In the genomic region with DNA sequence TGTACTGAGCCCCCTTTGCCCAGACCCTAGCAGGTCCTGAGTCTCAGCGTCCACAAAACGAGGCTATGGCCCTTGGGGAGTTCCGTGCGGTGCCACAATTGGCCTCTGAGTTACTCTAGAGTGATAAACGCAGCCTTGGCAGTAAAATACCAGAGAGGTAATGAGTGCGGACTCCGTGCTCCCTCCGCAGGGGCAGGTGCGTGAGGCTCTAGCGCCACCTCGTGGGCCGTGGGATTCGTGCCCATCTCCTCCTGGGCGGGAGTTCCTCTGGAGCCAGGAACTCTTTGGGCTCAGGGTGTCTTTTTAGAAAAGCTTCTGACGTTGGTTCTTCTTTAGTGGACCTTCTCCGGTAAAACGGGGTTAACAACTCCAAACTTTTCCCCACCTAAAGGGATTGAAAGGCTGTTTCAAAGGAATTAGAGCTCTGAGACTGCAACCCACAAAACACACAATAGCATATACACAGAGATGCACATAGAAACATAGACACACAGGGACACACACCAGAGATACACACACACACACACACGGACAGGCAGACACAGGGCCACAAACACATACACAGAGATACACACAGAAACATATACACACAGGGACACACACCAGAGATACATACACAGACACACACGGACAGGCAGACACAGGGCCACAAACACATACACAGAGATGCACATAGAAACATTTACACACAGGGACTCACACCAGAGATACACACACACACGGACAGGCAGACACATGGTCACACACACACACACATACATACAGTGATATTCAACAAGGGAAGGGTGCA, we compare ENCODE assay signal across 8 cellular contexts.
A peak's percentile ranks its signal among the peaks of the same experiment; 100 is the strongest.
DNase-seq lines count a peak whose midpoint lies in the region; ATAC-seq, FAIRE-seq and TF ChIP-seq lines count a peak whose summit lies in the region.

No MANE protein-coding gene starts in this region.

- no peaks in the 10 kb centered on the region for H3F3A ChIP-seq in GM23338 (replicated peaks; ENCODE audit: low read depth)

- H2AFZ ChIP-seq in GM23338, result peak overlapping the region; percentile 96

- H3K4me1 ChIP-seq in GM23338 (ENCODE audit: insufficient read depth) (peaks cover 10% of the 10 kb centered on the region; the same call in 1 of the 2 replicates), small intestine (ENCODE audit: control insufficient read depth in 2 of 2, insufficient read depth in 1 of 2, low read depth in 1 of 2, low read length in 1 of 2) (no peaks in the 10 kb centered on the region)

- TF ChIP-seq CTCF in CD4-positive, alpha-beta T cell (IDR thresholded peaks at IDR 0.05), result peak; percentile 85
- TF ChIP-seq CTCF in GM23338 (conservative IDR thresholded peaks at IDR 0.05; ENCODE audit: low read depth in 2 of 2) (peak; percentile 85 to 94), astrocyte of the cerebellum (IDR thresholded peaks at IDR 0.05; ENCODE audit: low read depth, low read length, missing control alignments) (peak; percentile 99)

- peaks cover 6% of the 10 kb centered on the region for H3K27me3 Mint-ChIP-seq in CD4-positive, alpha-beta T cell
- H3K27me3 Mint-ChIP-seq in GM23338 (ENCODE audit: insufficient read depth, low read depth, poor library complexity), result peaks cover 20% of the 10 kb centered on the region

- H3K9me2 ChIP-seq in GM23338 (ENCODE audit: insufficient read depth), result no peaks in the 10 kb centered on the region

- CTCF ChIA-PET in CD4-positive, alpha-beta T cell (lab: Charles Lee), result interaction anchor here (0.7 to 1.0 kb wide), 3 partner anchors 72 to 236 kb away, joined by 3 read pairs; no protein-coding TSS in a partner anchor

- peak; percentile 76 for ATAC-seq in CD4-positive, alpha-beta T cell (ENCODE audit: poor library complexity)
- ATAC-seq in GM23338, result peak; percentile 89
- no peak for ATAC-seq in HG02588 (IDR thresholded peaks at IDR 0.05; ENCODE audit: unreplicated experiment)

- in situ Hi-C loops in astrocyte of the cerebellum (cut with HindIII; ENCODE audit: low sequenced_read_pairs), result loop anchor here (25.0 kb wide), 2 partner anchors 194 to 644 kb away; no protein-coding TSS in a partner anchor

- DNase-seq in CD4-positive, alpha-beta T cell, result peak; percentile 63 to 80 (median 66)
- DNase-seq in GM23338 (ENCODE audit: low spot score) (peak; percentile 88), NCI-H146 treated with DMSO at 0.1 percent for 48 hours (lab: John Stamatoyannopoulos, UW; ENCODE audit: unreplicated experiment) (peak; percentile 30), T-helper 9 cell (peak; percentile 53), astrocyte of the cerebellum (ENCODE audit: low read depth) (peak; percentile 49), hippocampal formation (lab: John Stamatoyannopoulos, UW) (peak; percentile 0 to 61), small intestine (peak; percentile 61)

- no peak overlapping the region for H3K4me2 ChIP-seq in GM23338

- no peak overlapping the region for H3K4me3 Mint-ChIP-seq in CD4-positive, alpha-beta T cell
- no peak overlapping the region for H3K4me3 Mint-ChIP-seq in GM23338

- H3K36me3 ChIP-seq in GM23338 (ENCODE audit: insufficient read depth), result no peaks in the 10 kb centered on the region
- no peaks in the 10 kb centered on the region for H3K36me3 ChIP-seq in small intestine (ENCODE audit: control insufficient read depth in 2 of 2, insufficient read depth in 2 of 2, low read length in 2 of 2)

- no peaks in the 10 kb centered on the region for H4K20me1 ChIP-seq in GM23338 (replicated peaks; ENCODE audit: insufficient read depth)

- H3K27me3 ChIP-seq in CD4-positive, alpha-beta T cell (ENCODE audit: control insufficient read depth, insufficient read depth, low read length), result no peaks in the 10 kb centered on the region
- H3K27me3 ChIP-seq in GM23338 (ENCODE audit: insufficient read depth) (no peaks in the 10 kb centered on the region), small intestine (ENCODE audit: control insufficient read depth in 2 of 2, insufficient read depth in 2 of 2, low read length in 2 of 2) (no peaks in the 10 kb centered on the region)

- H3K9me3 Mint-ChIP-seq in CD4-positive, alpha-beta T cell, result no peaks in the 10 kb centered on the region
- H3K9me3 Mint-ChIP-seq in GM23338, result peaks cover 14% of the 10 kb centered on the region; the same call in 1 of the 3 replicates

- no peak overlapping the region for H3K4me3 ChIP-seq in GM23338
- no peak overlapping the region for H3K4me3 ChIP-seq in astrocyte of the cerebellum (ENCODE audit: low read depth, low read length)
- H3K4me3 ChIP-seq in small intestine (ENCODE audit: low read depth in 1 of 2, low read length in 2 of 2), result no peak overlapping the region

- no peaks in the 10 kb centered on the region for H3K9me3 ChIP-seq in CD4-positive, alpha-beta T cell (ENCODE audit: control insufficient read depth, low read length)
- H3K9me3 ChIP-seq in small intestine (ENCODE audit: control insufficient read depth, low read depth), result no peaks in the 10 kb centered on the region

- no peak overlapping the region for H3K27ac Mint-ChIP-seq in CD4-positive, alpha-beta T cell
- H3K27ac Mint-ChIP-seq in GM23338, result no peak overlapping the region

- no peaks in the 10 kb centered on the region for H3K36me3 Mint-ChIP-seq in CD4-positive, alpha-beta T cell (ENCODE audit: low read depth)
- H3K36me3 Mint-ChIP-seq in GM23338 (ENCODE audit: low read depth), result no peaks in the 10 kb centered on the region; the same call in 2 of the 3 replicates

- 6 to 10% (median 8%) methylated on average over 20 of the region's 20 CpGs for WGBS in small intestine, 3 donors

- no peak overlapping the region for H3K27ac ChIP-seq in CD4-positive, alpha-beta T cell (ENCODE audit: low read depth, low read length)
- no peak overlapping the region for H3K27ac ChIP-seq in GM23338 (ENCODE audit: low read depth)
- no peak overlapping the region for H3K27ac ChIP-seq in small intestine (ENCODE audit: low read depth in 1 of 2, low read length in 1 of 2)

- FAIRE-seq in small intestine (lab: Jason Lieb, UNC), result no peak

- H3K4me1 Mint-ChIP-seq in CD4-positive, alpha-beta T cell (ENCODE audit: low read depth), result peaks cover 14% of the 10 kb centered on the region
- H3K4me1 Mint-ChIP-seq in GM23338, result peaks cover 22% of the 10 kb centered on the region

- H3K79me2 ChIP-seq in GM23338 (replicated peaks; ENCODE audit: insufficient read depth), result no peaks in the 10 kb centered on the region

- POLR2A ChIA-PET in CD4-positive, alpha-beta T cell (lab: Charles Lee), result no interaction called here

- intact Hi-C loops in CD4-positive, alpha-beta T cell (cut with DNase I, micrococcal nuclease), result loop anchor here (1.0 to 5.0 kb wide), 4 partner anchors 137 to 681 kb away; no protein-coding TSS in a partner anchor

TF ChIP-seq in GM23338, 12 proteins besides CTCF, POLR2A, EP300 and RAD21 (continues in another document):
- no peak for TF ChIP-seq STAT1 (IDR thresholded peaks at IDR 0.05; ENCODE audit: unreplicated experiment)
- TF ChIP-seq, protein P1, sequence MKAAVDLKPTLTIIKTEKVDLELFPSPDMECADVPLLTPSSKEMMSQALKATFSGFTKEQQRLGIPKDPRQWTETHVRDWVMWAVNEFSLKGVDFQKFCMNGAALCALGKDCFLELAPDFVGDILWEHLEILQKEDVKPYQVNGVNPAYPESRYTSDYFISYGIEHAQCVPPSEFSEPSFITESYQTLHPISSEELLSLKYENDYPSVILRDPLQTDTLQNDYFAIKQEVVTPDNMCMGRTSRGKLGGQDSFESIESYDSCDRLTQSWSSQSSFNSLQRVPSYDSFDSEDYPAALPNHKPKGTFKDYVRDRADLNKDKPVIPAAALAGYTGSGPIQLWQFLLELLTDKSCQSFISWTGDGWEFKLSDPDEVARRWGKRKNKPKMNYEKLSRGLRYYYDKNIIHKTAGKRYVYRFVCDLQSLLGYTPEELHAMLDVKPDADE (IDR thresholded peaks at IDR 0.05), result no peak
- TF ChIP-seq CREB1 (CRISPR knock-in tag; IDR thresholded peaks at IDR 0.05; ENCODE audit: low read depth), result no peak
- no peak for TF ChIP-seq POLR2AphosphoS5 (IDR thresholded peaks at IDR 0.05; ENCODE audit: low read depth)

Comparison
In these comparisons a context has a peak if more than half of its experiments do, and no peak if none do; other contexts are left out.
1. DNase-seq: peak in every context shown above with its lines; median percentile 88 in GM23338; 66 in CD4-positive, alpha-beta T cell; 61 in small intestine; 53 in T-helper 9 cell; 49 in astrocyte of the cerebellum; 30 in hippocampal formation; 30 in NCI-H146 treated with DMSO at 0.1 percent for 48 hours.